Comparison of ENCODE assay signal across 9 cellular contexts in genomic region chr9:90894956-90895687, GRCh38.
A peak's percentile ranks its signal among the peaks of the same experiment; 100 is the strongest.
DNase-seq lines count a peak whose midpoint lies in the region; ATAC-seq and TF ChIP-seq lines count a peak whose summit lies in the region.
"Had no signal": no experiment of that assay in that cellular context is flagged by ENCODE, and none has a peak within 500 bp of the region (broad histone marks: within the 10 kb centered on the region; RNA-seq: fewer than 3 reads in every experiment).

No MANE protein-coding gene starts in this region.

- POLR2A ChIA-PET in MCF 10A (lab: Yijun Ruan, JAX) = no interaction called here

- WGBS in thyroid gland, 2 donors = 82 to 83% methylated on average over 16 of the region's 16 CpGs

- no peaks in the 10 kb centered on the region for H3K36me3 Mint-ChIP-seq in MCF 10A (ENCODE audit: insufficient read depth, unreplicated experiment)

- no peak overlapping the region for H3K4me3 ChIP-seq in breast epithelium
- no peak overlapping the region for H3K4me3 ChIP-seq in OCI-LY3 (ENCODE audit: low read length)
- H3K4me3 ChIP-seq in fibroblast of mammary gland (ENCODE audit: control insufficient read depth, low read depth, low read length) = no peak overlapping the region
- no peak overlapping the region for H3K4me3 ChIP-seq in thyroid gland (replicated peaks in 1 of 3)

- CTCF ChIA-PET in MCF 10A (lab: Yijun Ruan, JAX) = interaction anchor here (0.6 to 1.1 kb wide), 5 partner anchors 20 to 1355 kb away, joined by 3 read pairs; no protein-coding TSS in a partner anchor

- H3K4me1 ChIP-seq in breast epithelium = no peaks in the 10 kb centered on the region
- no peaks in the 10 kb centered on the region for H3K4me1 ChIP-seq in OCI-LY3 (ENCODE audit: low read length)
- no peaks in the 10 kb centered on the region for H3K4me1 ChIP-seq in thyroid gland
- H3K4me1 ChIP-seq: Caco-2 had no signal

- peaks cover 12% of the 10 kb centered on the region for H4K20me1 ChIP-seq in OCI-LY3 (ENCODE audit: insufficient read depth, low read length)

- no peaks in the 10 kb centered on the region for H3K79me2 ChIP-seq in OCI-LY3 (ENCODE audit: low read length)

- TF ChIP-seq CTCF in MCF 10A (IDR thresholded peaks at IDR 0.05; ENCODE audit: unreplicated experiment) = peak; percentile 51
- TF ChIP-seq CTCF in breast epithelium (IDR thresholded peaks at IDR 0.05) = no peak
- TF ChIP-seq CTCF in OCI-LY3 (IDR thresholded peaks at IDR 0.05; ENCODE audit: low read depth, low read length) = peak; percentile 48
- TF ChIP-seq CTCF in fibroblast of mammary gland (conservative IDR thresholded peaks at IDR 0.05; ENCODE audit: control insufficient read depth, insufficient read depth, low read depth, low read length) = peak; percentile 59
- TF ChIP-seq CTCF in thyroid gland (IDR thresholded peaks at IDR 0.05) = peak in 4 of 6 experiments; percentile 14 to 66 (median 58)

- intact Hi-C loops in MCF 10A (cut with micrococcal nuclease) (no loop called here), breast epithelium (cut with DNase I; ENCODE audit: low total_unique reads) (no loop called here), thyroid gland (cut with DNase I) (no loop called here)

- no peak overlapping the region for H3K4me3 Mint-ChIP-seq in MCF 10A (ENCODE audit: unreplicated experiment)

- no peaks in the 10 kb centered on the region for H3K27me3 Mint-ChIP-seq in MCF 10A (ENCODE audit: insufficient read depth, unreplicated experiment)

- H3K9me3 Mint-ChIP-seq in MCF 10A (ENCODE audit: unreplicated experiment) = no peaks in the 10 kb centered on the region

- H3K27me3 ChIP-seq in breast epithelium = no peaks in the 10 kb centered on the region
- H3K27me3 ChIP-seq in OCI-LY3 (ENCODE audit: low read depth, low read length) = no peaks in the 10 kb centered on the region
- no peaks in the 10 kb centered on the region for H3K27me3 ChIP-seq in thyroid gland

- TF ChIP-seq POLR2A in breast epithelium (IDR thresholded peaks at IDR 0.05) (no peak), thyroid gland (IDR thresholded peaks at IDR 0.05) (no peak)

- DNase-seq in MCF 10A (ENCODE audit: unreplicated experiment) = peak; percentile 20
- no peak for DNase-seq in breast epithelium (ENCODE audit: low spot score in 2 of 2)
- no peak for DNase-seq in fibroblast of mammary gland (ENCODE audit: low read depth)
- DNase-seq in thyroid gland = peak in 1 of 2 donors; percentile 37
- DNase-seq in occipital lobe (lab: John Stamatoyannopoulos, UW) = no peak
- no peak for DNase-seq in mesenteric fat pad (ENCODE audit: low spot score)

- no peaks in the 10 kb centered on the region for H3K9me3 ChIP-seq in breast epithelium
- no peaks in the 10 kb centered on the region for H3K9me3 ChIP-seq in OCI-LY3 (ENCODE audit: insufficient read depth, low read length)
- H3K9me3 ChIP-seq in thyroid gland = no peaks in the 10 kb centered on the region
- H3K9me3 ChIP-seq: Caco-2 had no signal

- no peak overlapping the region for H3K9ac ChIP-seq in OCI-LY3 (ENCODE audit: low read length)

- no peak overlapping the region for H3K27ac ChIP-seq in breast epithelium
- no peak overlapping the region for H3K27ac ChIP-seq in OCI-LY3 (ENCODE audit: low read length)
- H3K27ac ChIP-seq in thyroid gland = no peak overlapping the region

- H3K4me1 Mint-ChIP-seq in MCF 10A (ENCODE audit: insufficient read depth, unreplicated experiment) = no peaks in the 10 kb centered on the region

- BruUV-seq in MCF 10A (replicated peaks; lab: Mats Ljungman, UMichigan) = no TSS peak

- ATAC-seq in HG03469 (IDR thresholded peaks at IDR 0.05; ENCODE audit: unreplicated experiment) = no peak

- H3K4me2 ChIP-seq in OCI-LY3 (ENCODE audit: low read length) = no peak overlapping the region

- H3K36me3 ChIP-seq in breast epithelium (no peaks in the 10 kb centered on the region), OCI-LY3 (replicated peaks; ENCODE audit: low read depth, low read length) (peaks cover 92% of the 10 kb centered on the region), thyroid gland (no peaks in the 10 kb centered on the region)

- no peak overlapping the region for H3K27ac Mint-ChIP-seq in MCF 10A (ENCODE audit: low read depth, unreplicated experiment)

- H2AFZ ChIP-seq in OCI-LY3 (ENCODE audit: low read depth, low read length) = no peak overlapping the region

Comparison
In these comparisons a context has a peak if more than half of its experiments do, and no peak if none do; other contexts are left out.
1. CTCF ChIP-seq: peak in MCF 10A (single experiment), OCI-LY3 (single experiment), fibroblast of mammary gland (single experiment) and thyroid gland (4 of 6); none in breast epithelium (0 of 3).